ENCODE assay signal across 8 cellular contexts in genomic region chr14:49892301-49892635, GRCh38. TPM values are rescaled to one million over a fixed set of nuclear protein-coding genes. Genes with fewer than 3 reads are reported as not detected.
DNase-seq lines count a peak whose midpoint lies in the region; ATAC-seq and TF ChIP-seq lines count a peak whose summit lies in the region.

No MANE protein-coding gene starts in this region.

- ATAC-seq in CD4-positive, CD25-positive, alpha-beta regulatory T cell (ENCODE audit: low read depth in 2 of 2) = peak; percentile 45 to 46
- ATAC-seq in GM19025 (IDR thresholded peaks at IDR 0.05; ENCODE audit: low read depth, unreplicated experiment) (peak; percentile 24), HG03439 (IDR thresholded peaks at IDR 0.05; ENCODE audit: unreplicated experiment) (peak; percentile 21)
- ATAC-seq in naive thymus-derived CD4-positive, alpha-beta T cell = peak; percentile 60

- peaks cover 11 to 35% (median 28%) of the 10 kb centered on the region in 4 donors for H3K4me1 Mint-ChIP-seq in CD4-positive, CD25-positive, alpha-beta regulatory T cell
- H3K4me1 Mint-ChIP-seq in activated T-cell treated with anti-CD3 and anti-CD28 coated beads, Interleukin-2, amount 50 U/mL, for 24 hours (ENCODE audit: low read depth) = peaks cover 17% of the 10 kb centered on the region
- H3K4me1 Mint-ChIP-seq in naive thymus-derived CD4-positive, alpha-beta T cell = peaks cover 23 to 38% (median 37%) of the 10 kb centered on the region in 7 donors

- peak overlapping the region; percentile 98 for H3K27ac ChIP-seq in CD4-positive, CD25-positive, alpha-beta regulatory T cell (ENCODE audit: insufficient read depth, low read length, poor library complexity, severe bottlenecking)
- H3K27ac ChIP-seq in naive thymus-derived CD4-positive, alpha-beta T cell (ENCODE audit: low read depth, low read length) = peak overlapping the region; percentile 97

- H3K4me3 Mint-ChIP-seq in CD4-positive, CD25-positive, alpha-beta regulatory T cell = peak overlapping the region; percentile 94 to 100 (median 99)
- H3K4me3 Mint-ChIP-seq in activated T-cell treated with anti-CD3 and anti-CD28 coated beads, Interleukin-2, amount 50 U/mL, for 24 hours = peak overlapping the region; percentile 94
- peak overlapping the region; percentile 95 to 100 (median 98) for H3K4me3 Mint-ChIP-seq in naive thymus-derived CD4-positive, alpha-beta T cell

- H3K4me1 ChIP-seq in CD4-positive, CD25-positive, alpha-beta regulatory T cell (ENCODE audit: control insufficient read depth, insufficient read depth, low read length, poor library complexity, severe bottlenecking) = peaks cover 18% of the 10 kb centered on the region
- peaks cover 6 to 13% of the 10 kb centered on the region in 2 donors for H3K4me1 ChIP-seq in naive thymus-derived CD4-positive, alpha-beta T cell (ENCODE audit: control insufficient read depth in 2 of 2, insufficient read depth in 2 of 2, low read length in 2 of 2)

- H3K27ac Mint-ChIP-seq in CD4-positive, CD25-positive, alpha-beta regulatory T cell = peak overlapping the region; percentile 99 to 100 (median 99)
- peak overlapping the region; percentile 99 for H3K27ac Mint-ChIP-seq in activated T-cell treated with anti-CD3 and anti-CD28 coated beads, Interleukin-2, amount 50 U/mL, for 24 hours
- peak overlapping the region; percentile 98 to 100 (median 99) for H3K27ac Mint-ChIP-seq in naive thymus-derived CD4-positive, alpha-beta T cell

- peaks cover 6% of the 10 kb centered on the region for H3K27me3 Mint-ChIP-seq in CD4-positive, CD25-positive, alpha-beta regulatory T cell
- no peaks in the 10 kb centered on the region for H3K27me3 Mint-ChIP-seq in activated T-cell treated with anti-CD3 and anti-CD28 coated beads, Interleukin-2, amount 50 U/mL, for 24 hours
- H3K27me3 Mint-ChIP-seq in naive thymus-derived CD4-positive, alpha-beta T cell = no peaks in the 10 kb centered on the region

- POLR2A ChIA-PET in naive thymus-derived CD4-positive, alpha-beta T cell (lab: Charles Lee) = interaction anchor here (0.6 to 4.5 kb wide), 39 partner anchors 10 to 504 kb away, joined by 3 to 62 read pairs (median 6); partner anchors contain the start of genes CDKL1, NEMF and VCPKMT

- DNase-seq in CD4-positive, CD25-positive, alpha-beta regulatory T cell = peak; percentile 20 to 79 (median 65)
- DNase-seq in NCI-H526 treated with DMSO at 0.1 percent for 48 hours (lab: John Stamatoyannopoulos, UW) = peak; percentile 64
- DNase-seq in activated T-cell treated with anti-CD3 and anti-CD28 coated beads, Interleukin-2, amount 50 U/mL, for 24 hours = no peak
- DNase-seq in fibroblast of mammary gland (ENCODE audit: low read depth) = peak; percentile 90
- peak in 7 of 9 donors; percentile 65 to 77 (median 71) for DNase-seq in naive thymus-derived CD4-positive, alpha-beta T cell
- DNase-seq in activated effector memory CD4-positive, alpha-beta T cell treated with anti-CD3 and anti-CD28 coated beads, Interleukin-2, amount 50 U/mL, for 16 hours = no peak

- CTCF ChIA-PET in naive thymus-derived CD4-positive, alpha-beta T cell (lab: Charles Lee) = interaction anchor here (1.1 to 2.2 kb wide), 7 partner anchors 12 to 209 kb away, joined by 3 to 16 read pairs (median 5); partner anchors contain the start of gene NEMF

- TF ChIP-seq CTCF in fibroblast of mammary gland (conservative IDR thresholded peaks at IDR 0.05; ENCODE audit: control insufficient read depth, insufficient read depth, low read depth, low read length) = no peak

- H3K36me3 ChIP-seq in CD4-positive, CD25-positive, alpha-beta regulatory T cell (ENCODE audit: control insufficient read depth, insufficient read depth, low read length) = peaks cover 11% of the 10 kb centered on the region
- H3K36me3 ChIP-seq in naive thymus-derived CD4-positive, alpha-beta T cell (ENCODE audit: control insufficient read depth in 2 of 3, insufficient read depth in 3 of 3, low read length in 3 of 3) = peaks cover 7 to 15% (median 10%) of the 10 kb centered on the region in 3 experiments

- peak overlapping the region; percentile 69 for H3K4me3 ChIP-seq in CD4-positive, CD25-positive, alpha-beta regulatory T cell (ENCODE audit: low read depth, low read length)
- H3K4me3 ChIP-seq in fibroblast of mammary gland (ENCODE audit: control insufficient read depth, low read depth, low read length) = peak overlapping the region; percentile 93
- peak overlapping the region; percentile 68 for H3K4me3 ChIP-seq in naive thymus-derived CD4-positive, alpha-beta T cell (ENCODE audit: low read length)

- H3K27me3 ChIP-seq in CD4-positive, CD25-positive, alpha-beta regulatory T cell (ENCODE audit: control insufficient read depth, insufficient read depth, low read length) = no peaks in the 10 kb centered on the region
- H3K27me3 ChIP-seq in naive thymus-derived CD4-positive, alpha-beta T cell (ENCODE audit: control insufficient read depth in 2 of 2, insufficient read depth in 2 of 2, low read length in 2 of 2) = no peaks in the 10 kb centered on the region

- H3K36me3 Mint-ChIP-seq in CD4-positive, CD25-positive, alpha-beta regulatory T cell = peaks cover 32% of the 10 kb centered on the region
- peaks cover 67% of the 10 kb centered on the region for H3K36me3 Mint-ChIP-seq in activated T-cell treated with anti-CD3 and anti-CD28 coated beads, Interleukin-2, amount 50 U/mL, for 24 hours (ENCODE audit: low read depth)
- peaks cover 15 to 38% (median 33%) of the 10 kb centered on the region in 5 donors for H3K36me3 Mint-ChIP-seq in naive thymus-derived CD4-positive, alpha-beta T cell

- intact Hi-C loops in naive thymus-derived CD4-positive, alpha-beta T cell (cut with micrococcal nuclease) = loop anchor here (1.0 to 2.0 kb wide), 13 partner anchors 13 to 224 kb away; partner anchors contain the start of genes KLHDC2 (in 1 of the 2) and VCPKMT (in 1 of the 2)

- no peaks in the 10 kb centered on the region for H3K9me3 ChIP-seq in CD4-positive, CD25-positive, alpha-beta regulatory T cell (ENCODE audit: control insufficient read depth in 2 of 2, low read length in 2 of 2)
- no peaks in the 10 kb centered on the region for H3K9me3 ChIP-seq in naive thymus-derived CD4-positive, alpha-beta T cell (ENCODE audit: control insufficient read depth in 2 of 3, low read length in 3 of 3)

- no peaks in the 10 kb centered on the region for H3K9me3 Mint-ChIP-seq in CD4-positive, CD25-positive, alpha-beta regulatory T cell
- H3K9me3 Mint-ChIP-seq in activated T-cell treated with anti-CD3 and anti-CD28 coated beads, Interleukin-2, amount 50 U/mL, for 24 hours = no peaks in the 10 kb centered on the region
- H3K9me3 Mint-ChIP-seq in naive thymus-derived CD4-positive, alpha-beta T cell = peaks cover 0 to 4% (median 0%) of the 10 kb centered on the region in 11 donors

RNA-seq across cellular contexts. Expression of gene ARF6, which starts 0.6 kb away (rescaled TPM):
- total RNA-seq in CD4-positive, CD25-positive, alpha-beta regulatory T cell = 94.6 TPM
- 100 to 1,000 TPM; 148 to 171 (median 153) TPM for polyA plus RNA-seq in CD4-positive, CD25-positive, alpha-beta regulatory T cell
- total RNA-seq in naive thymus-derived CD4-positive, alpha-beta T cell = 100 to 1,000 TPM in 1 of 5 experiments, 10 to 100 TPM in 4; 61.9 to 173 (median 77.6) TPM
- 100 to 1,000 TPM in 1 of 2 donors, 10 to 100 TPM in 1; 90.6 to 105 TPM for polyA plus RNA-seq in naive thymus-derived CD4-positive, alpha-beta T cell

RNA-seq across cellular contexts. Expression of gene NEMF, which starts 39.7 kb away (rescaled TPM):
- total RNA-seq in CD4-positive, CD25-positive, alpha-beta regulatory T cell = 79.6 TPM
- 10 to 100 TPM; 32.6 to 40.5 (median 36.1) TPM for polyA plus RNA-seq in CD4-positive, CD25-positive, alpha-beta regulatory T cell
- total RNA-seq in naive thymus-derived CD4-positive, alpha-beta T cell = 100 to 1,000 TPM in 4 of 5 experiments, 10 to 100 TPM in 1; 88.6 to 127 (median 105) TPM
- polyA plus RNA-seq in naive thymus-derived CD4-positive, alpha-beta T cell = 10 to 100 TPM; 36.8 to 42.8 TPM

Comparison
In these comparisons a context has a peak if more than half of its experiments do, and no peak if none do; other contexts are left out.
1. DNase-seq: peak in CD4-positive, CD25-positive, alpha-beta regulatory T cell (3 of 3), NCI-H526 treated with DMSO at 0.1 percent for 48 hours (single experiment), fibroblast of mammary gland (single experiment) and naive thymus-derived CD4-positive, alpha-beta T cell (7 of 9); none in activated T-cell treated with anti-CD3 and anti-CD28 coated beads, Interleukin-2, amount 50 U/mL, for 24 hours (single experiment) and activated effector memory CD4-positive, alpha-beta T cell treated with anti-CD3 and anti-CD28 coated beads, Interleukin-2, amount 50 U/mL, for 16 hours (single experiment).
2. Peak in every context shown above with its lines, with median percentiles within 50 percentile points of each other: ATAC-seq, H3K4me3 ChIP-seq, H3K27ac Mint-ChIP-seq and H3K4me3 Mint-ChIP-seq.